Comparison of ENCODE assay signal across 1 cellular context in the genomic region with DNA sequence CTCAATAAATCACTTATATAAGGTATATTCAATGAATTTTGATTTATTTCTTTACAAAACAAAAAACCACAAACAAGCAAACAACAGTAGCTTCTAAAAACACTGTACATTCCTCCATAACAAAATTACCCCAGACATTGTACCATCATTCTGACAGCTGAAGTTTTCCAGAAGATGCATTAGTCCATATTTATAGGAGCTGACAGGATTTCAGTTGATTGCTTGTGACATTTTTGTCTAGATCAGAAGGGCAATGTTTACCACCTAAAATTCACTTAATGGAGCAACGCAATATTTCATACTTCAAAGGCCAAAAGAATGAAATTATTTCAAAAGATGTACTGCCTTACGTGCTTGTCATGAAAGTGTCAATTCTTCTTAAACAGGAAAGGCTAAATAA.
TF ChIP-seq lines count a peak whose summit lies in the region.

No MANE protein-coding gene starts in this region.

TF ChIP-seq in SK-N-SH, 30 proteins besides CTCF, POLR2A, EP300 and RAD21 (continued from another document):
- TF ChIP-seq, protein P1, sequence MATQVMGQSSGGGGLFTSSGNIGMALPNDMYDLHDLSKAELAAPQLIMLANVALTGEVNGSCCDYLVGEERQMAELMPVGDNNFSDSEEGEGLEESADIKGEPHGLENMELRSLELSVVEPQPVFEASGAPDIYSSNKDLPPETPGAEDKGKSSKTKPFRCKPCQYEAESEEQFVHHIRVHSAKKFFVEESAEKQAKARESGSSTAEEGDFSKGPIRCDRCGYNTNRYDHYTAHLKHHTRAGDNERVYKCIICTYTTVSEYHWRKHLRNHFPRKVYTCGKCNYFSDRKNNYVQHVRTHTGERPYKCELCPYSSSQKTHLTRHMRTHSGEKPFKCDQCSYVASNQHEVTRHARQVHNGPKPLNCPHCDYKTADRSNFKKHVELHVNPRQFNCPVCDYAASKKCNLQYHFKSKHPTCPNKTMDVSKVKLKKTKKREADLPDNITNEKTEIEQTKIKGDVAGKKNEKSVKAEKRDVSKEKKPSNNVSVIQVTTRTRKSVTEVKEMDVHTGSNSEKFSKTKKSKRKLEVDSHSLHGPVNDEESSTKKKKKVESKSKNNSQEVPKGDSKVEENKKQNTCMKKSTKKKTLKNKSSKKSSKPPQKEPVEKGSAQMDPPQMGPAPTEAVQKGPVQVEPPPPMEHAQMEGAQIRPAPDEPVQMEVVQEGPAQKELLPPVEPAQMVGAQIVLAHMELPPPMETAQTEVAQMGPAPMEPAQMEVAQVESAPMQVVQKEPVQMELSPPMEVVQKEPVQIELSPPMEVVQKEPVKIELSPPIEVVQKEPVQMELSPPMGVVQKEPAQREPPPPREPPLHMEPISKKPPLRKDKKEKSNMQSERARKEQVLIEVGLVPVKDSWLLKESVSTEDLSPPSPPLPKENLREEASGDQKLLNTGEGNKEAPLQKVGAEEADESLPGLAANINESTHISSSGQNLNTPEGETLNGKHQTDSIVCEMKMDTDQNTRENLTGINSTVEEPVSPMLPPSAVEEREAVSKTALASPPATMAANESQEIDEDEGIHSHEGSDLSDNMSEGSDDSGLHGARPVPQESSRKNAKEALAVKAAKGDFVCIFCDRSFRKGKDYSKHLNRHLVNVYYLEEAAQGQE (IDR thresholded peaks at IDR 0.05; ENCODE audit: low read depth, low read length) = no peak
- TF ChIP-seq, protein P2, sequence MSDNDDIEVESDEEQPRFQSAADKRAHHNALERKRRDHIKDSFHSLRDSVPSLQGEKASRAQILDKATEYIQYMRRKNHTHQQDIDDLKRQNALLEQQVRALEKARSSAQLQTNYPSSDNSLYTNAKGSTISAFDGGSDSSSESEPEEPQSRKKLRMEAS (IDR thresholded peaks at IDR 0.05; ENCODE audit: low read depth) = no peak
- TF ChIP-seq, protein P3, sequence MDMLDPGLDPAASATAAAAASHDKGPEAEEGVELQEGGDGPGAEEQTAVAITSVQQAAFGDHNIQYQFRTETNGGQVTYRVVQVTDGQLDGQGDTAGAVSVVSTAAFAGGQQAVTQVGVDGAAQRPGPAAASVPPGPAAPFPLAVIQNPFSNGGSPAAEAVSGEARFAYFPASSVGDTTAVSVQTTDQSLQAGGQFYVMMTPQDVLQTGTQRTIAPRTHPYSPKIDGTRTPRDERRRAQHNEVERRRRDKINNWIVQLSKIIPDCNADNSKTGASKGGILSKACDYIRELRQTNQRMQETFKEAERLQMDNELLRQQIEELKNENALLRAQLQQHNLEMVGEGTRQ (IDR thresholded peaks at IDR 0.05; ENCODE audit: borderline replicate concordance, low read depth, low read length) = no peak
- no peak for TF ChIP-seq TAF1 (IDR thresholded peaks at IDR 0.05; ENCODE audit: borderline replicate concordance, low read depth, low read length)
- no peak for TF ChIP-seq TCF12 (IDR thresholded peaks at IDR 0.05)
- TF ChIP-seq GATA2 (CRISPR knock-in tag; IDR thresholded peaks at IDR 0.05) = no peak
- no peak for TF ChIP-seq ELF1 (IDR thresholded peaks at IDR 0.05)
TF ChIP-seq in SK-N-SH: peak in this region for 0.
